ENCODE assay signal across 8 cellular contexts in genomic region chr6:160520043-160520904, GRCh38.
A peak's percentile ranks its signal among the peaks of the same experiment; 100 is the strongest.
DNase-seq lines count a peak whose midpoint lies in the region; ATAC-seq and TF ChIP-seq lines count a peak whose summit lies in the region.

No MANE protein-coding gene starts in this region.

- TF ChIP-seq CTCF in SU-DHL-6 (IDR thresholded peaks at IDR 0.05; ENCODE audit: insufficient read depth, low read length, poor library complexity, severe bottlenecking) (no peak), heart right ventricle (IDR thresholded peaks at IDR 0.05) (peak in 7 of 9 donors; percentile 2 to 95 (median 14)), transverse colon (IDR thresholded peaks at IDR 0.05) (peak in 2 of 5 experiments; percentile 87 to 90)

- H3F3A ChIP-seq in SU-DHL-6 (ENCODE audit: insufficient read depth), result no peaks in the 10 kb centered on the region

- peak; percentile 66 for ATAC-seq in GM21576 (IDR thresholded peaks at IDR 0.05; ENCODE audit: unreplicated experiment)
- ATAC-seq in activated naive CD8-positive, alpha-beta T cell treated with anti-CD3 and anti-CD28 coated beads, Interleukin-2, amount 50 U/mL, for 24 hours, result peak; percentile 80
- peak; percentile 90 to 98 (median 96) for ATAC-seq in heart right ventricle

- TF ChIP-seq EP300 in transverse colon (IDR thresholded peaks at IDR 0.05; ENCODE audit: low read depth), result no peak

- peak overlapping the region; percentile 54 for H3K9ac ChIP-seq in SU-DHL-6 (ENCODE audit: low read length)

- no peak overlapping the region for H3K27ac ChIP-seq in SU-DHL-6 (ENCODE audit: low read depth, low read length)
- peak overlapping the region in 9 of 10 donors; percentile 39 to 83 (median 56) for H3K27ac ChIP-seq in heart right ventricle
- H3K27ac ChIP-seq in transverse colon, result peak overlapping the region; percentile 75 to 85 (median 82)

- H3K27me3 ChIP-seq in SU-DHL-6 (ENCODE audit: low read length) (no peaks in the 10 kb centered on the region), heart right ventricle (peaks cover 0 to 10% (median 0%) of the 10 kb centered on the region in 7 donors), transverse colon (no peaks in the 10 kb centered on the region)

- no peaks in the 10 kb centered on the region for H3K36me3 Mint-ChIP-seq in activated naive CD8-positive, alpha-beta T cell treated with anti-CD3 and anti-CD28 coated beads, Interleukin-2, amount 50 U/mL, for 24 hours (ENCODE audit: low read depth)

- H3K79me2 ChIP-seq in SU-DHL-6 (ENCODE audit: insufficient read depth, low read length), result no peaks in the 10 kb centered on the region

- peak overlapping the region; percentile 83 for H3K4me2 ChIP-seq in SU-DHL-6 (ENCODE audit: low read depth, low read length, poor library complexity, severe bottlenecking)

- peak overlapping the region; percentile 86 for H3K27ac Mint-ChIP-seq in activated naive CD8-positive, alpha-beta T cell treated with anti-CD3 and anti-CD28 coated beads, Interleukin-2, amount 50 U/mL, for 24 hours

- no peaks in the 10 kb centered on the region for H3K9me3 Mint-ChIP-seq in activated naive CD8-positive, alpha-beta T cell treated with anti-CD3 and anti-CD28 coated beads, Interleukin-2, amount 50 U/mL, for 24 hours

- DNase-seq in Daoy (ENCODE audit: low read depth), result peak; percentile 81
- DNase-seq in HuH-7.5 (ENCODE audit: low spot score), result peak; percentile 39
- peak; percentile 85 for DNase-seq in activated naive CD8-positive, alpha-beta T cell treated with anti-CD3 and anti-CD28 coated beads, Interleukin-2, amount 50 U/mL, for 24 hours
- peak; percentile 68 to 78 for DNase-seq in heart right ventricle
- peak; percentile 73 for DNase-seq in pons (ENCODE audit: low spot score)
- DNase-seq in transverse colon, result peak; percentile 84

- WGBS in heart right ventricle, 2 donors, result 1% methylated on average over 59 to 73 of the region's 73 CpGs
- 1% methylated on average over 35 of the region's 73 CpGs; no CpG with 5 or more reads in 1 of the 2 donors for WGBS in transverse colon (ENCODE audit: low coverage in 1 of 2), 2 donors

- intact Hi-C loops in heart right ventricle (cut with DNase I), result loop anchor here in 1 of 10 donors (1.0 kb wide), 1 partner anchor 14 kb away; no protein-coding TSS in a partner anchor
- intact Hi-C loops in transverse colon (cut with DNase I; ENCODE audit: low total_unique reads), result no loop called here

- in situ Hi-C loops in transverse colon (cut with MboI; ENCODE audit: low pct_ligation_motif_present in 1 of 4, low pct_unique_long_range_greater_than_20kb in 1 of 4, low sequenced_read_pairs in 3 of 4), result no loop called here

- H3K4me3 Mint-ChIP-seq in activated naive CD8-positive, alpha-beta T cell treated with anti-CD3 and anti-CD28 coated beads, Interleukin-2, amount 50 U/mL, for 24 hours, result peak overlapping the region; percentile 84

- H3K9me2 ChIP-seq in SU-DHL-6 (replicated peaks; ENCODE audit: insufficient read depth, low read length), result no peaks in the 10 kb centered on the region

- H3K4me1 Mint-ChIP-seq in activated naive CD8-positive, alpha-beta T cell treated with anti-CD3 and anti-CD28 coated beads, Interleukin-2, amount 50 U/mL, for 24 hours, result peaks cover 24% of the 10 kb centered on the region

- H3K27me3 Mint-ChIP-seq in activated naive CD8-positive, alpha-beta T cell treated with anti-CD3 and anti-CD28 coated beads, Interleukin-2, amount 50 U/mL, for 24 hours, result peaks cover 4% of the 10 kb centered on the region

- H4K20me1 ChIP-seq in SU-DHL-6 (ENCODE audit: low read depth, low read length), result no peaks in the 10 kb centered on the region

- H3K4me1 ChIP-seq in heart right ventricle (peaks cover 0 to 14% (median 5%) of the 10 kb centered on the region in 9 donors), transverse colon (peaks cover 0 to 7% (median 3%) of the 10 kb centered on the region in 4 donors)

- no peaks in the 10 kb centered on the region for H3K36me3 ChIP-seq in SU-DHL-6 (ENCODE audit: low read length)
- H3K36me3 ChIP-seq in heart right ventricle, result no peaks in the 10 kb centered on the region
- H3K36me3 ChIP-seq in transverse colon, result no peaks in the 10 kb centered on the region

- H3K9me3 ChIP-seq in SU-DHL-6 (ENCODE audit: insufficient read depth, low read length) (no peaks in the 10 kb centered on the region), heart right ventricle (peaks cover 0 to 4% (median 0%) of the 10 kb centered on the region in 11 donors), transverse colon (no peaks in the 10 kb centered on the region)

- peak overlapping the region; percentile 94 for H2AFZ ChIP-seq in SU-DHL-6 (ENCODE audit: low read depth, low read length, severe bottlenecking)

- H3K4me3 ChIP-seq in SU-DHL-6 (ENCODE audit: insufficient read depth, low read length, poor library complexity, severe bottlenecking), result peak overlapping the region; percentile 50
- peak overlapping the region; percentile 49 to 74 (median 66) for H3K4me3 ChIP-seq in heart right ventricle
- H3K4me3 ChIP-seq in transverse colon, result peak overlapping the region; percentile 48 to 84 (median 64)

- TF ChIP-seq POLR2A in transverse colon (IDR thresholded peaks at IDR 0.05), result peak; percentile 14
